In genomic region chr10:8618834-8619233, GRCh38 we compare ENCODE assay signal across 18 cellular contexts.
"Had no signal": no experiment of that assay in that cellular context is flagged by ENCODE, and none has a peak within 500 bp of the region (broad histone marks: within the 10 kb centered on the region; RNA-seq: fewer than 3 reads in every experiment).

No MANE protein-coding gene starts in this region.

- H3K27ac ChIP-seq: coronary artery, transverse colon had no signal

- H3K36me3 ChIP-seq: transverse colon had no signal

- H3K4me1 ChIP-seq: transverse colon had no signal

- H3K27me3 Mint-ChIP-seq: progenitor cell of endocrine pancreas had no signal

- H3K9me3 ChIP-seq: transverse colon had no signal

- DNase-seq: activated CD4-positive, alpha-beta T cell treated with anti-CD3 and anti-CD28 coated beads, Interleukin-2, amount 50 U/mL, for 1 hour; activated naive CD4-positive, alpha-beta T cell treated with anti-CD3 and anti-CD28 coated beads, Interleukin-2, amount 50 U/mL, for 16 hours; activated T-cell treated with anti-CD3 and anti-CD28 coated beads for 4 hours; central memory CD4-positive, alpha-beta T cell; foreskin fibroblast; glutamatergic neuron; hypothalamus; left ventricle myocardium superior; mesendoderm; right cardiac atrium; small intestine; stimulated activated CD4-positive, alpha-beta T cell treated with anti-CD3 and anti-CD28 coated beads, Interleukin-4, amount 100 ng/mL, for 4 hours; stimulated activated CD8-positive, alpha-beta memory T cell treated with anti-CD3 and anti-CD28 coated beads, Interleukin-4, amount 100 ng/mL, for 48 hours; stimulated activated naive CD8-positive, alpha-beta T cell treated with anti-CD3 and anti-CD28 coated beads, Interleukin-15, Interleukin-2, amounts not matched to agents 100 U/mL and 50 U/mL, for 24 hours; transverse colon had no signal

- FAIRE-seq: small intestine had no signal

- H3K4me3 Mint-ChIP-seq: nephron had no signal

- H3K4me1 Mint-ChIP-seq: nephron had no signal

- ATAC-seq: left ventricle myocardium superior; right cardiac atrium; stimulated activated naive CD8-positive, alpha-beta T cell treated with anti-CD3 and anti-CD28 coated beads, Interleukin-15, Interleukin-2, amounts not matched to agents 100 U/mL and 50 U/mL, for 24 hours had no signal

- H3K27me3 ChIP-seq: transverse colon had no signal

- H3K4me3 ChIP-seq: coronary artery, transverse colon had no signal

- H3K9me3 Mint-ChIP-seq: nephron had no signal

- H3K27ac Mint-ChIP-seq: nephron, progenitor cell of endocrine pancreas had no signal
